Comparison of ENCODE assay signal across 8 cellular contexts in the genomic region with DNA sequence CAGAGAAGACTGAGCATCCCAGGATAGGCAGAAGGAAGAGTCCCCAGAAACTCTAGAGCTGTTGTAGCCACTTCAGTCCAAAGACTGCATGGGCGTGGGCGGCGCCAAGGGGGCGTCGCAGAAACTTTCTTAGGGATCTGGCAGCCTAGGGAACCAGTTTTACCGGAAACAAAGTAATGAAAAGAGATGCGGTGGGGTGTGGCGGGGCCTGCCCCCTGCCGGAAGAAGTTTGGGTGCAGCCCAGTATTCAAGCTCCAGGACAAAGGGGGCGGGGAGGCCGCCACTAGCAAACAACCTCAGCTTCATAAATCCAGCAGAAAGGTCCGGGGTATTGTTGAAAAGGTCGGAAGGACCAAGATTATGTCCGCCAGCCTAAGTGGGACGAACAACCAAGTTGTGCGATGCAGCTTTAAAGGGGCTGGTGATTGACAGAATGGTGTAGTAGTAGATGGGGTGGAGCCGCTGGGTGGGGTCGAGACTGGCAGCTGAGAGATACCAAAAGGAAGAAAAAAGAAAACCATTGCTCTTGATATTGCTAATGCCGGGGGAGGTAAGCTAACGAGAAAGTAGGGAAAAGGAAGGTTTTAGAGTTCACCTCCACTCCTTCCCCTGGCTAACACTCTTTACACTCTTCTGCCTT.
DNase-seq lines count a peak whose midpoint lies in the region; ATAC-seq and TF ChIP-seq lines count a peak whose summit lies in the region.

No MANE protein-coding gene starts in this region.

- 0 to 3% methylated on average over 17 to 18 of the region's 20 CpGs for WGBS in body of pancreas, 2 donors

- no peaks in the 10 kb centered on the region for H3K9me3 ChIP-seq in CD4-positive, alpha-beta T cell (ENCODE audit: control insufficient read depth, low read length)
- no peaks in the 10 kb centered on the region for H3K9me3 ChIP-seq in body of pancreas

- peaks cover 6% of the 10 kb centered on the region for H3K4me1 ChIP-seq in body of pancreas

- H3K4me1 Mint-ChIP-seq in CD4-positive, alpha-beta T cell (ENCODE audit: low read depth), result peaks cover 28% of the 10 kb centered on the region

- peak overlapping the region; percentile 100 for H3K4me3 Mint-ChIP-seq in CD4-positive, alpha-beta T cell

- H3K9me3 Mint-ChIP-seq in CD4-positive, alpha-beta T cell, result no peaks in the 10 kb centered on the region

- no peaks in the 10 kb centered on the region for H3K36me3 ChIP-seq in body of pancreas (replicated peaks in 1 of 2; ENCODE audit: insufficient read depth in 1 of 2, low read depth in 2 of 2)

- H3K36me3 Mint-ChIP-seq in CD4-positive, alpha-beta T cell (ENCODE audit: low read depth), result peaks cover 12% of the 10 kb centered on the region

- no peaks in the 10 kb centered on the region for H3K27me3 ChIP-seq in CD4-positive, alpha-beta T cell (ENCODE audit: control insufficient read depth, insufficient read depth, low read length)
- no peaks in the 10 kb centered on the region for H3K27me3 ChIP-seq in body of pancreas

- H3K27ac Mint-ChIP-seq in CD4-positive, alpha-beta T cell, result peak overlapping the region; percentile 86

- TF ChIP-seq CTCF in CD4-positive, alpha-beta T cell (IDR thresholded peaks at IDR 0.05), result peak; percentile 53
- peak in 6 of 7 experiments; percentile 15 to 57 (median 41) for TF ChIP-seq CTCF in body of pancreas (IDR thresholded peaks at IDR 0.05)

- H3K4me3 ChIP-seq in body of pancreas, result peak overlapping the region; percentile 32 to 62

- CTCF ChIA-PET in CD4-positive, alpha-beta T cell (lab: Charles Lee), result interaction anchor here (1.0 to 2.3 kb wide), 3 partner anchors 190 to 419 kb away, joined by 4 to 8 read pairs (median 5); a partner anchor contains a TSS

- DNase-seq in CD4-positive, alpha-beta T cell, result peak in 9 of 10 experiments; percentile 6 to 49 (median 29)
- DNase-seq in T-helper 1 cell, result peak; percentile 6 to 63 (median 13)
- DNase-seq in body of pancreas, result peak; percentile 48 to 71 (median 57)
- peak; percentile 15 for DNase-seq in iris pigment epithelial cell (ENCODE audit: low read depth)
- peak; percentile 62 for DNase-seq in stimulated activated CD4-positive, alpha-beta T cell treated with anti-CD3 and anti-CD28 coated beads, Interleukin-15, amount 100 ng/mL, for 24 hours
- DNase-seq in HuH-7 (ENCODE audit: low spot score), result no peak

- no peaks in the 10 kb centered on the region for H3K27me3 Mint-ChIP-seq in CD4-positive, alpha-beta T cell

- TF ChIP-seq POLR2A in body of pancreas (IDR thresholded peaks at IDR 0.05), result no peak

- ATAC-seq in CD4-positive, alpha-beta T cell (ENCODE audit: poor library complexity), result peak; percentile 69
- peak; percentile 73 for ATAC-seq in GM19372 (IDR thresholded peaks at IDR 0.05; ENCODE audit: low read depth, unreplicated experiment)
- peak; percentile 75 for ATAC-seq in HG03442 (IDR thresholded peaks at IDR 0.05; ENCODE audit: unreplicated experiment)
- peak; percentile 76 for ATAC-seq in body of pancreas

- intact Hi-C loops in CD4-positive, alpha-beta T cell (cut with DNase I, micrococcal nuclease), result loop anchor here (1.0 to 10.0 kb wide), 3 partner anchors 186 to 327 kb away; a partner anchor contains a TSS
- intact Hi-C loops in body of pancreas (cut with DNase I), result no loop called here

- POLR2A ChIA-PET in CD4-positive, alpha-beta T cell (lab: Charles Lee), result interaction anchor here (1.3 to 2.3 kb wide), 4 partner anchors 160 to 456 kb away, joined by 4 to 20 read pairs (median 13); a partner anchor contains a TSS

- no peak overlapping the region for H3K27ac ChIP-seq in CD4-positive, alpha-beta T cell (ENCODE audit: low read depth, low read length)
- peak overlapping the region in 1 of 4 donors; percentile 69 for H3K27ac ChIP-seq in body of pancreas
